ENCODE assay signal across 9 cellular contexts in the genomic region with DNA sequence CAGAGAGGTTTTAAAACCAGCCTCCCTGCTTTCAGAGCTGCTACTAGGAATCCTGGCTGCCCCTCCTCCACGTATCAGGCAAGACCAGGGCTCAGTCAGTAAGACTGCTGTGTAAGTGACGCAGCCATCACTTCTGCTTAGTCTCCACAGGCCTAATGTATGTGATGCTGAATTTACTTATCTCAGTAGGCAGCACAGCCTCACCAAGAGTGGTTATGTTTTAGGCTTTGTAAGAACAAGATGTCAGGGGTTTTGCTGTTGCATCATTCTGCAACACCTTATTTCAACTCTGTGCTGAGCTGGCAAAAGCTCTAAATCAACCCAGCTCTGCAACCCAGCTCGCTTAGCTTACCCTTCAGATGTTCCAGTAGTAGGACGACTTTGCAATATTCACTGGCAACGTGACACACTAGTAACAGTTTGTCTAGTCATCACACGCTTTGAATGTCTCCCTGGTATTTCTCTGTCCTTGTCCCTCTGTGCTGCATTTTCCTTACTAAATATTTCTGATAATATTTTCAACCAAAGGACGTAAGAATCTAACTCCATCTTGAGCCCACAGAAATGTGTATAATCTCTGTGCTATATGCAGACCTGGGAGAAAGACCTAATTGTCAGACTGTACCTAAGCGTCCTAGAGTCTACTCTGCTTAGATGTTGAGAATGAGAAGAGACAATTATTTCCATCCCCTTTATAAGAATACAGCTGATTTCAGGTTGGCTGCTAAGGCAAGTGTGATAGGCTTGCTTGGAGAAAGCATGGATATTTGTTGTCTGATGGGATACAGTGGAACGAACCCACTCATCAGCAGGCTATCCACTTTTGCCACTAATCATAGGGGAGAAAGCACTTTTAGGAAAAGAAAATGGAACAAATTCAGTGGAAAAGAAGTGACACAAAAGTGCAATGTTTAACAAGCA.
DNase-seq lines count a peak whose midpoint lies in the region; ATAC-seq and TF ChIP-seq lines count a peak whose summit lies in the region.
"Had no signal": no experiment of that assay in that cellular context is flagged by ENCODE, and none has a peak within 500 bp of the region (broad histone marks: within the 10 kb centered on the region; RNA-seq: fewer than 3 reads in every experiment).

No MANE protein-coding gene starts in this region.

- H3K27ac Mint-ChIP-seq in activated T-cell treated with anti-CD3 and anti-CD28 coated beads, Interleukin-2, amount 50 U/mL, for 72 hours, result peak overlapping the region; percentile 68
- no peak overlapping the region for H3K27ac Mint-ChIP-seq in activated T-cell treated with anti-CD3 and anti-CD28 coated beads, Interleukin-2, amount 50 U/mL, for 24 hours

- no peaks in the 10 kb centered on the region for H3K9me3 ChIP-seq in hepatocyte (ENCODE audit: low read depth)
- no peaks in the 10 kb centered on the region for H3K9me3 ChIP-seq in smooth muscle cell (replicated peaks; ENCODE audit: low read depth)

- H3K27me3 Mint-ChIP-seq in activated T-cell treated with anti-CD3 and anti-CD28 coated beads, Interleukin-2, amount 50 U/mL, for 72 hours (ENCODE audit: low read depth), result no peaks in the 10 kb centered on the region
- H3K27me3 Mint-ChIP-seq in activated T-cell treated with anti-CD3 and anti-CD28 coated beads, Interleukin-2, amount 50 U/mL, for 24 hours, result no peaks in the 10 kb centered on the region

- H3K36me3 ChIP-seq in hepatocyte (replicated peaks; ENCODE audit: insufficient read depth, low read depth), result no peaks in the 10 kb centered on the region
- no peaks in the 10 kb centered on the region for H3K36me3 ChIP-seq in smooth muscle cell (ENCODE audit: low read depth)

- H3K4me3 ChIP-seq in astrocyte of the spinal cord (ENCODE audit: low read depth, low read length) (no peak overlapping the region), hepatocyte (no peak overlapping the region), smooth muscle cell (peak overlapping the region; percentile 5)

- DNase-seq in activated T-cell treated with anti-CD3 and anti-CD28 coated beads, Interleukin-2, amount 50 U/mL, for 72 hours, result peak in 1 of 2 donors; percentile 5
- no peak for DNase-seq in activated T-cell treated with anti-CD3 and anti-CD28 coated beads, Interleukin-2, amount 50 U/mL, for 24 hours
- DNase-seq in astrocyte of the spinal cord (ENCODE audit: low read depth, low spot score) (peak; percentile 33), hepatocyte (ENCODE audit: low spot score) (peak; percentile 66), smooth muscle cell (lab: John Stamatoyannopoulos, UW; ENCODE audit: unreplicated experiment) (no peak), AG08396 (ENCODE audit: low spot score) (no peak), medulla oblongata (ENCODE audit: extremely low spot score) (no peak)
- DNase-seq: GDM1 had no signal

- 64% methylated on average over 9 of the region's 9 CpGs for WGBS in hepatocyte (ENCODE audit: low lambda C conversion rate, missing lambda C conversion rate)
- 23% methylated on average over 9 of the region's 9 CpGs for WGBS in smooth muscle cell (ENCODE audit: low lambda C conversion rate)

- H3K4me3 Mint-ChIP-seq in activated T-cell treated with anti-CD3 and anti-CD28 coated beads, Interleukin-2, amount 50 U/mL, for 72 hours, result no peak overlapping the region
- H3K4me3 Mint-ChIP-seq in activated T-cell treated with anti-CD3 and anti-CD28 coated beads, Interleukin-2, amount 50 U/mL, for 24 hours, result no peak overlapping the region

- TF ChIP-seq CTCF in astrocyte of the spinal cord (IDR thresholded peaks at IDR 0.05; ENCODE audit: low read depth, low read length), result no peak
- no peak for TF ChIP-seq CTCF in hepatocyte (IDR thresholded peaks at IDR 0.05; ENCODE audit: poor library complexity)
- no peak for TF ChIP-seq CTCF in smooth muscle cell (IDR thresholded peaks at IDR 0.05; ENCODE audit: borderline replicate concordance, insufficient read depth, poor library complexity, severe bottlenecking)

- H3K79me2 ChIP-seq in hepatocyte (peaks cover 51% of the 10 kb centered on the region), smooth muscle cell (ENCODE audit: low read depth) (peaks cover 55% of the 10 kb centered on the region)

- H4K20me1 ChIP-seq in hepatocyte (ENCODE audit: insufficient read depth, poor library complexity, severe bottlenecking) (peaks cover 5% of the 10 kb centered on the region), smooth muscle cell (ENCODE audit: low read depth) (peaks cover 77% of the 10 kb centered on the region)

- no peaks in the 10 kb centered on the region for H3K36me3 Mint-ChIP-seq in activated T-cell treated with anti-CD3 and anti-CD28 coated beads, Interleukin-2, amount 50 U/mL, for 72 hours (ENCODE audit: insufficient read depth in 2 of 2)
- H3K36me3 Mint-ChIP-seq in activated T-cell treated with anti-CD3 and anti-CD28 coated beads, Interleukin-2, amount 50 U/mL, for 24 hours (ENCODE audit: low read depth), result no peaks in the 10 kb centered on the region

- ATAC-seq in activated T-cell treated with anti-CD3 and anti-CD28 coated beads, Interleukin-2, amount 50 U/mL, for 72 hours (replicated peaks in 1 of 2), result peak; percentile 62 to 78
- no peak for ATAC-seq in GM19467 (IDR thresholded peaks at IDR 0.05; ENCODE audit: unreplicated experiment)

- peak overlapping the region; percentile 50 for H3K9ac ChIP-seq in smooth muscle cell (ENCODE audit: low read depth)

- H3K27ac ChIP-seq in hepatocyte (peak overlapping the region; percentile 76), smooth muscle cell (ENCODE audit: low read depth) (peak overlapping the region; percentile 94)

- peaks cover 14% of the 10 kb centered on the region for H3F3A ChIP-seq in smooth muscle cell (ENCODE audit: low read depth)

- no peaks in the 10 kb centered on the region for H3K9me3 Mint-ChIP-seq in activated T-cell treated with anti-CD3 and anti-CD28 coated beads, Interleukin-2, amount 50 U/mL, for 72 hours
- no peaks in the 10 kb centered on the region for H3K9me3 Mint-ChIP-seq in activated T-cell treated with anti-CD3 and anti-CD28 coated beads, Interleukin-2, amount 50 U/mL, for 24 hours

- H3K4me1 ChIP-seq in hepatocyte (ENCODE audit: insufficient read depth) (peaks cover 17% of the 10 kb centered on the region), smooth muscle cell (ENCODE audit: low read depth) (peaks cover 36% of the 10 kb centered on the region)

- H3K9me2 ChIP-seq in hepatocyte (replicated peaks; ENCODE audit: insufficient read depth), result no peaks in the 10 kb centered on the region

- in situ Hi-C loops in astrocyte of the spinal cord (cut with HindIII; ENCODE audit: low sequenced_read_pairs), result no loop called here

- H3K27me3 ChIP-seq in hepatocyte (no peaks in the 10 kb centered on the region), smooth muscle cell (ENCODE audit: low read depth) (no peaks in the 10 kb centered on the region)

- H3K4me2 ChIP-seq in hepatocyte (peak overlapping the region; percentile 49), smooth muscle cell (peak overlapping the region; percentile 73)

- no peak overlapping the region for H2AFZ ChIP-seq in hepatocyte
- no peak overlapping the region for H2AFZ ChIP-seq in smooth muscle cell (ENCODE audit: low read depth)

- H3K4me1 Mint-ChIP-seq in activated T-cell treated with anti-CD3 and anti-CD28 coated beads, Interleukin-2, amount 50 U/mL, for 72 hours (ENCODE audit: low read depth), result peaks cover 27% of the 10 kb centered on the region
- peaks cover 9% of the 10 kb centered on the region for H3K4me1 Mint-ChIP-seq in activated T-cell treated with anti-CD3 and anti-CD28 coated beads, Interleukin-2, amount 50 U/mL, for 24 hours (ENCODE audit: low read depth)

Comparison
In these comparisons a context has a peak if more than half of its experiments do, and no peak if none do; other contexts are left out.
1. DNase-seq: peak in astrocyte of the spinal cord (single experiment) and hepatocyte (single experiment); none in activated T-cell treated with anti-CD3 and anti-CD28 coated beads, Interleukin-2, amount 50 U/mL, for 24 hours (single experiment), smooth muscle cell (single experiment), AG08396 (single experiment) and medulla oblongata (single experiment).